18 cellular contexts compared by ENCODE assay signal in the genomic region with DNA sequence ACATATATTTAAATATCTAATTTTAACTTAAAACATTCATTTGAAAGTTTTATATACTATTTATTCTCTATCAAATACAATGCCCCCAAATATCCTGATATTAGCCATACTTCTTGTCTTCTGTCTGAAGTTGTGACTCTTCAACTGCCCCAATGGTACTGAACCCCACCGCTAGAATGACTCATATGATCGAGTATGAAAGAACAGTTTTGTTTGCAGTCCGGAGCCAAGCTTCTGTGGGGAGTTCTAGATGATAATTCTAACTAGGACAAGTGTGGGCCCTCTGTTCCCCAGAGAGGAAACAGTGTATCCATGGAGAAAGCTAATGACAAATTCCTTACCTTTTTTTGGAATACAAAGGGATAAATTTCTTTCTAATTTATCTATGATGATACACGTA. TPM values are rescaled to one million over a fixed set of nuclear protein-coding genes. Genes with fewer than 3 reads are reported as not detected.
"Had no signal": no experiment of that assay in that cellular context is flagged by ENCODE, and none has a peak within 500 bp of the region (broad histone marks: within the 10 kb centered on the region; RNA-seq: fewer than 3 reads in every experiment).

No MANE protein-coding gene starts in this region.

- H3K27me3 ChIP-seq: cardiac muscle cell, stomach, thyroid gland, vagina had no signal

- H3K27ac ChIP-seq: cardiac muscle cell, coronary artery, epithelial cell of prostate, skin epidermis, stomach, thyroid gland, vagina, VCaP had no signal

- H3K9me3 ChIP-seq: thyroid gland, vagina had no signal

- H3K36me3 ChIP-seq: cardiac muscle cell, stomach, thyroid gland, vagina had no signal

- DNase-seq: activated CD8-positive, alpha-beta memory T cell treated with anti-CD3 and anti-CD28 coated beads, Interleukin-2, amount 50 U/mL, for 48 hours; activated CD8-positive, alpha-beta T cell treated with anti-CD3 and anti-CD28 coated beads for 36 hours; activated naive CD8-positive, alpha-beta T cell treated with anti-CD3 and anti-CD28 coated beads, Interleukin-2, amount 10 ng/mL, durations not matched to agents 7 days and 5 days; effector CD8-positive, alpha-beta T cell; mesenchymal stem cell; nephron progenitor cell; stomach; T-helper 9 cell; thyroid gland had no signal

- H3K4me1 ChIP-seq: stomach, thyroid gland, vagina had no signal

- H3K4me3 ChIP-seq: cardiac muscle cell, coronary artery, skin epidermis, stomach, thyroid gland, vagina had no signal

RNA-seq across cellular contexts. Expression of gene CT47A1, which starts 24.7 kb away (rescaled TPM):
- total RNA-seq: activated CD8-positive, alpha-beta T cell treated with anti-CD3 and anti-CD28 coated beads for 36 hours; activated naive CD8-positive, alpha-beta T cell treated with anti-CD3 and anti-CD28 coated beads, Interleukin-2, amount 10 ng/mL, durations not matched to agents 7 days and 5 days; cardiac muscle cell; left lobe of liver; osteoblast; renal cortical epithelial cell; stomach; thyroid gland; vagina had no signal
- polyA plus RNA-seq: cardiac muscle cell, stomach had no signal

RNA-seq across cellular contexts. Expression of gene CT47A2, which starts 29.5 kb away (rescaled TPM):
- total RNA-seq: activated CD8-positive, alpha-beta T cell treated with anti-CD3 and anti-CD28 coated beads for 36 hours; activated naive CD8-positive, alpha-beta T cell treated with anti-CD3 and anti-CD28 coated beads, Interleukin-2, amount 10 ng/mL, durations not matched to agents 7 days and 5 days; cardiac muscle cell; left lobe of liver; osteoblast; renal cortical epithelial cell; stomach; thyroid gland; vagina had no signal
- polyA plus RNA-seq: cardiac muscle cell, stomach had no signal

RNA-seq across cellular contexts. Expression of gene CT47A3, which starts 34.4 kb away (rescaled TPM):
- total RNA-seq: activated CD8-positive, alpha-beta T cell treated with anti-CD3 and anti-CD28 coated beads for 36 hours; activated naive CD8-positive, alpha-beta T cell treated with anti-CD3 and anti-CD28 coated beads, Interleukin-2, amount 10 ng/mL, durations not matched to agents 7 days and 5 days; cardiac muscle cell; left lobe of liver; osteoblast; renal cortical epithelial cell; stomach; thyroid gland; vagina had no signal
- polyA plus RNA-seq: cardiac muscle cell, stomach had no signal

RNA-seq across cellular contexts. Expression of gene CT47A4, which starts 39.2 kb away (rescaled TPM):
- total RNA-seq: activated CD8-positive, alpha-beta T cell treated with anti-CD3 and anti-CD28 coated beads for 36 hours; activated naive CD8-positive, alpha-beta T cell treated with anti-CD3 and anti-CD28 coated beads, Interleukin-2, amount 10 ng/mL, durations not matched to agents 7 days and 5 days; cardiac muscle cell; left lobe of liver; osteoblast; renal cortical epithelial cell; stomach; thyroid gland; vagina had no signal
- polyA plus RNA-seq: cardiac muscle cell, stomach had no signal
